Comparison of ENCODE assay signal across 13 cellular contexts in the genomic region with DNA sequence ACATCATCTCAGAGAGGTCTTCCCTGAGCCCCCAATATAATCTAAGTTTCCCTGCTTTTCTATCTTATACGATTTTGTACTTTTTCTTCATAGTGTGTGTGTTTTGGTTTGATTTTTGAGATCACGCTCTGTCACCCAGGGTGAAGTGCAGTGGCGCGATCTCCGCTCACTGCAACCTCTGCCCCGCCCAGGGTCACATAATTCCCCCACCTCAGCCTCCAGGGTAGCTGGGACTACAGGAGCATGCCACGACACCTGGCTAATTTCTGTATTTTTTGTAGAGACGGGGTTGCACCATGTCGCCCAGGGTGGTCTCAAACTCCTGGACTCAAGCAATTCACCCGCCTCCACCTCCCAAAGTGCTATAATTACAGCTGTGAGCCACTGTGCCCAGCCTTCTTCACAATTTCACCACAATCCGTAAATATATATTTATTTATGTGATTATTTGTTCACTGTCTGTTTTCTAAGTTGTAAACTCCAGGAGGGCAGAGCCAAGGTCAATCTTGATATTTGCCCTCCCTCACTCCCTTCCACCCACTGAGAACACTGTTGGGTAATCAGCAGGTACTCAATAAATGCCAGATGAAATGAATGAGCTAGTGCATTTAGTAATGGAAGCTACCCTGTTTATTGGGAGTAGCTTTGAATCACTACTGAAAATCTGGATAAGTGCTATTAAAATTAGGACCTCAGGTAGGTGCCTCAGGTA. TPM values are rescaled to one million over a fixed set of nuclear protein-coding genes. Genes with fewer than 3 reads are reported as not detected.
A peak's percentile ranks its signal among the peaks of the same experiment; 100 is the strongest.
DNase-seq lines count a peak whose midpoint lies in the region; ATAC-seq, FAIRE-seq and TF ChIP-seq lines count a peak whose summit lies in the region.
"Had no signal": no experiment of that assay in that cellular context is flagged by ENCODE, and none has a peak within 500 bp of the region (broad histone marks: within the 10 kb centered on the region; RNA-seq: fewer than 3 reads in every experiment).

No MANE protein-coding gene starts in this region.

- H2BK12ac ChIP-seq in neuronal stem cell (ENCODE audit: low read length) = no peak overlapping the region

- H3K9me2 ChIP-seq in OCI-LY1 (ENCODE audit: low read depth, low read length) = no peaks in the 10 kb centered on the region

- H3K4me1 ChIP-seq in ES-I3 (ENCODE audit: insufficient read depth, low read length) (peaks cover 7% of the 10 kb centered on the region; the same call in 1 of the 2 replicates), OCI-LY1 (ENCODE audit: insufficient read depth, low read length, severe bottlenecking) (peaks cover 16% of the 10 kb centered on the region), endothelial cell of umbilical vein (ENCODE audit: control insufficient read depth, extremely low read depth, insufficient read depth, low read length) (peaks cover 19% of the 10 kb centered on the region), neuronal stem cell (ENCODE audit: control insufficient read depth in 2 of 2, insufficient read depth in 1 of 2, low read depth in 1 of 2, low read length in 2 of 2) (peaks cover 0 to 2% of the 10 kb centered on the region in 2 donors)

- no TSS peak for BruUV-seq in endothelial cell of umbilical vein (replicated peaks; lab: Mats Ljungman, UMichigan)

- no peak overlapping the region for H3K23ac ChIP-seq in neuronal stem cell (ENCODE audit: low read depth, low read length, poor library complexity)

- H3K27me3 ChIP-seq in OCI-LY1 (ENCODE audit: insufficient read depth, low read length) = 0 out of 2 replicates have a peak, but pooled peaks cover 2% of the 10 kb centered on the region
- no peaks in the 10 kb centered on the region for H3K27me3 ChIP-seq in endothelial cell of umbilical vein (ENCODE audit: control insufficient read depth in 2 of 2, insufficient read depth in 2 of 2, low read length in 2 of 2)
- no peaks in the 10 kb centered on the region for H3K27me3 ChIP-seq in neuronal stem cell (ENCODE audit: control insufficient read depth in 3 of 3, insufficient read depth in 3 of 3, low read depth in 1 of 3, low read length in 3 of 3)
- H3K27me3 ChIP-seq: sigmoid colon had no signal

- H3K14ac ChIP-seq in neuronal stem cell (ENCODE audit: low read length) = no peak overlapping the region

- CTCF ChIA-PET in endothelial cell of umbilical vein (lab: Charles Lee) = interaction anchor here (1.0 to 2.0 kb wide), 5 partner anchors 10 to 42 kb away, joined by 3 to 9 read pairs (median 6); no protein-coding TSS in a partner anchor

- H3K79me1 ChIP-seq in neuronal stem cell (ENCODE audit: low read depth, low read length) = peaks cover 8% of the 10 kb centered on the region

- no peaks in the 10 kb centered on the region for H3F3A ChIP-seq in OCI-LY1 (ENCODE audit: insufficient read depth, low read length)

- WGBS in neuronal stem cell (ENCODE audit: extremely low coverage in 2 of 2, insufficient read length in 2 of 2, insufficient replicate concordance in 1 of 2), 2 donors = no CpG with 5 or more reads among the region's 11 CpGs

- dilution Hi-C loops in endothelial cell of umbilical vein (cut with MboI; ENCODE audit: extremely low pct_ligation_motif_present, low sequenced_read_pairs) = no loop called here

- peaks cover 15% of the 10 kb centered on the region for H3K36me3 ChIP-seq in ES-I3 (ENCODE audit: insufficient read depth, low read length)
- H3K36me3 ChIP-seq in OCI-LY1 (ENCODE audit: insufficient read depth, low read length) = peaks cover 25% of the 10 kb centered on the region
- peaks cover 6 to 11% of the 10 kb centered on the region in 2 experiments for H3K36me3 ChIP-seq in endothelial cell of umbilical vein (ENCODE audit: control insufficient read depth in 2 of 2, extremely low read depth in 1 of 2, insufficient read depth in 2 of 2, low read length in 2 of 2)
- H3K36me3 ChIP-seq in neuronal stem cell (replicated peaks in 1 of 2; ENCODE audit: control insufficient read depth in 2 of 2, insufficient read depth in 2 of 2, low read length in 2 of 2) = peaks cover 11 to 28% of the 10 kb centered on the region in 2 donors

- H3K79me2 ChIP-seq in OCI-LY1 (ENCODE audit: insufficient read depth, low read length) (peaks cover 25% of the 10 kb centered on the region), endothelial cell of umbilical vein (ENCODE audit: control insufficient read depth, insufficient read depth, low read length) (peaks cover 29% of the 10 kb centered on the region)

- H3K27ac ChIP-seq in OCI-LY1 (ENCODE audit: low read depth, low read length, poor library complexity, severe bottlenecking) (no peak overlapping the region), endothelial cell of umbilical vein (ENCODE audit: insufficient read depth, low read depth, low read length) (no peak overlapping the region), neuronal stem cell (replicated peaks; ENCODE audit: low read length) (no peak overlapping the region)

- intact Hi-C loops in endothelial cell of umbilical vein (cut with micrococcal nuclease) = loop anchor here (1.0 to 2.0 kb wide), 2 partner anchors 13 to 38 kb away; no protein-coding TSS in a partner anchor

- no peak overlapping the region for H3K4ac ChIP-seq in neuronal stem cell (ENCODE audit: low read length)

- H2BK120ac ChIP-seq in neuronal stem cell (ENCODE audit: low read depth, low read length) = no peak overlapping the region

- H4K20me1 ChIP-seq in OCI-LY1 (ENCODE audit: insufficient read depth, low read length) (no peaks in the 10 kb centered on the region), endothelial cell of umbilical vein (replicated peaks; ENCODE audit: control insufficient read depth, extremely low read depth, insufficient read depth, low read length) (no peaks in the 10 kb centered on the region)

- POLR2A ChIA-PET in endothelial cell of umbilical vein (lab: Charles Lee) = no interaction called here

- H4K91ac ChIP-seq in neuronal stem cell (ENCODE audit: low read depth, low read length, poor library complexity) = no peak overlapping the region

- ATAC-seq in GM21786 (IDR thresholded peaks at IDR 0.05; ENCODE audit: unreplicated experiment) (no peak), HG03457 (IDR thresholded peaks at IDR 0.05; ENCODE audit: unreplicated experiment) (no peak)

- peak overlapping the region; percentile 88 for H3K4me3 ChIP-seq in OCI-LY1 (ENCODE audit: low read depth, low read length, poor library complexity, severe bottlenecking)
- no peak overlapping the region for H3K4me3 ChIP-seq in endothelial cell of umbilical vein (replicated peaks in 1 of 3; ENCODE audit: insufficient read depth in 1 of 3, low read depth in 1 of 3, low read length in 3 of 3)
- H3K4me3 ChIP-seq in neuronal stem cell (ENCODE audit: low read length in 2 of 2) = no peak overlapping the region

- no peak overlapping the region for H2BK5ac ChIP-seq in neuronal stem cell (ENCODE audit: low read length)

- H2AFZ ChIP-seq in OCI-LY1 (ENCODE audit: low read length) (peak overlapping the region; percentile 89; the same call in 1 of the 2 replicates), endothelial cell of umbilical vein (ENCODE audit: low read depth, low read length) (peak overlapping the region; percentile 96), neuronal stem cell (ENCODE audit: low read length) (peak overlapping the region; percentile 82)

- H2AK5ac ChIP-seq in neuronal stem cell (ENCODE audit: low read depth, low read length) = no peak overlapping the region

- no peak for TF ChIP-seq CTCF in OCI-LY1 (IDR thresholded peaks at IDR 0.05; ENCODE audit: low read length)
- TF ChIP-seq CTCF in endothelial cell of umbilical vein (IDR thresholded peaks at IDR 0.05; ENCODE audit: extremely low read depth in 1 of 2, insufficient read depth in 1 of 2, low read depth in 1 of 2, low read length in 2 of 2) = no peak

- DNase-seq in endothelial cell of umbilical vein (ENCODE audit: low read depth, low spot score) = no peak
- DNase-seq in neuronal stem cell (ENCODE audit: low spot score) = no peak
- no peak for DNase-seq in dedifferentiated amniotic fluid mesenchymal stem cell (ENCODE audit: extremely low spot score)
- DNase-seq in stimulated activated CD4-positive, alpha-beta T cell treated with anti-CD3 and anti-CD28 coated beads, Interleukin-2, amount 100 ng/mL, for 48 hours = no peak

- H2BK15ac ChIP-seq in neuronal stem cell (ENCODE audit: low read length) = no peak overlapping the region

- FAIRE-seq in endothelial cell of umbilical vein (lab: Jason Lieb, UNC) = no peak

- H3K9me3 ChIP-seq in ES-I3 (ENCODE audit: control insufficient read depth, insufficient read depth, low read length) (no peaks in the 10 kb centered on the region), OCI-LY1 (ENCODE audit: low read length) (no peaks in the 10 kb centered on the region), endothelial cell of umbilical vein (replicated peaks; ENCODE audit: control insufficient read depth, insufficient read depth, low read length) (no peaks in the 10 kb centered on the region), neuronal stem cell (replicated peaks in 1 of 2; ENCODE audit: control insufficient read depth in 2 of 2, insufficient read depth in 1 of 2, low read depth in 1 of 2, low read length in 2 of 2) (no peaks in the 10 kb centered on the region)
- H3K9me3 ChIP-seq: sigmoid colon had no signal

- H3K9ac ChIP-seq in ES-I3 (ENCODE audit: low read depth, low read length) (peak overlapping the region; percentile 91), OCI-LY1 (ENCODE audit: low read length) (no peak overlapping the region), endothelial cell of umbilical vein (replicated peaks; ENCODE audit: extremely low read depth, insufficient read depth, low read length) (no peak overlapping the region), neuronal stem cell (ENCODE audit: low read depth, low read length, poor library complexity) (no peak overlapping the region)

- no peak for TF ChIP-seq POLR2A in endothelial cell of umbilical vein (IDR thresholded peaks at IDR 0.05; ENCODE audit: low read depth, low read length)

- no peaks in the 10 kb centered on the region for H3K9me1 ChIP-seq in endothelial cell of umbilical vein (replicated peaks; ENCODE audit: control insufficient read depth, extremely low read depth, insufficient read depth, low read length)

- H3K18ac ChIP-seq in neuronal stem cell (ENCODE audit: low read length) = no peak overlapping the region

- H4K8ac ChIP-seq in neuronal stem cell (ENCODE audit: low read depth, low read length) = no peak overlapping the region

- H3K4me2 ChIP-seq in OCI-LY1 (ENCODE audit: low read length) (peak overlapping the region; percentile 79; the same call in 1 of the 2 replicates), endothelial cell of umbilical vein (ENCODE audit: insufficient read depth, low read length) (no peak overlapping the region), neuronal stem cell (ENCODE audit: insufficient read depth, low read length, poor library complexity, severe bottlenecking) (no peak overlapping the region)

RNA-seq across cellular contexts. Expression of gene KNSTRN, which starts 0.5 kb away (rescaled TPM):
- total RNA-seq in endothelial cell of umbilical vein = 54.9 and 61.4 TPM in 2 replicates
- 19.1 and 24.4 TPM in 2 replicates for polyA plus RNA-seq in endothelial cell of umbilical vein
- 40.4 and 46.4 TPM in 2 replicates for polyA plus RNA-seq in endothelial cell of umbilical vein (2011; cell fraction: cytosol; rRNA removed)
- polyA plus RNA-seq in endothelial cell of umbilical vein (2011; cell fraction: nucleus; rRNA removed) = 29.9 and 37.5 TPM in 2 replicates
- 28.3 and 48.7 TPM in 2 replicates for polyA plus RNA-seq in endothelial cell of umbilical vein (2012)
- 31.3 and 31.5 TPM in 2 replicates for polyA minus RNA-seq in endothelial cell of umbilical vein
- polyA minus RNA-seq in endothelial cell of umbilical vein (2011; cell fraction: cytosol; rRNA and poly(A)+ RNA removed) = 43.7 TPM
- 12.2 and 20.1 TPM in 2 replicates for polyA minus RNA-seq in endothelial cell of umbilical vein (2011; cell fraction: nucleus; rRNA and poly(A)+ RNA removed)
- 81.2 TPM for polyA plus RNA-seq in neuronal stem cell (2013, experiment 1 of 2)
- polyA plus RNA-seq in neuronal stem cell (2013, experiment 2 of 2) = 77.0 TPM

RNA-seq across cellular contexts. Expression of gene IVD, which starts 23.6 kb away (rescaled TPM):
- 62.5 and 64.3 TPM in 2 replicates for total RNA-seq in endothelial cell of umbilical vein
- 33.6 and 34.1 TPM in 2 replicates for polyA plus RNA-seq in endothelial cell of umbilical vein
- 32.2 and 35.0 TPM in 2 replicates for polyA plus RNA-seq in endothelial cell of umbilical vein (2011; cell fraction: cytosol; rRNA removed)
- polyA plus RNA-seq in endothelial cell of umbilical vein (2011; cell fraction: nucleus; rRNA removed) = 62.1 and 73.9 TPM in 2 replicates
- 34.5 and 35.8 TPM in 2 replicates for polyA plus RNA-seq in endothelial cell of umbilical vein (2012)
- 50.4 and 64.0 TPM in 2 replicates for polyA minus RNA-seq in endothelial cell of umbilical vein
- polyA minus RNA-seq in endothelial cell of umbilical vein (2011; cell fraction: cytosol; rRNA and poly(A)+ RNA removed) = 28.8 TPM
- polyA minus RNA-seq in endothelial cell of umbilical vein (2011; cell fraction: nucleus; rRNA and poly(A)+ RNA removed) = 30.3 and 35.3 TPM in 2 replicates
- 22.3 TPM for polyA plus RNA-seq in neuronal stem cell (2013, experiment 1 of 2)
- polyA plus RNA-seq in neuronal stem cell (2013, experiment 2 of 2) = 23.4 TPM

RNA-seq across cellular contexts. Expression of gene DISP2, which starts 24.0 kb away (rescaled TPM):
- 0.65 and 1.2 TPM in 2 replicates for total RNA-seq in endothelial cell of umbilical vein
- polyA plus RNA-seq in endothelial cell of umbilical vein = 0.10 and 0.24 TPM in 2 replicates
- 0.05 and 0.13 TPM in 2 replicates for polyA plus RNA-seq in endothelial cell of umbilical vein (2011; cell fraction: cytosol; rRNA removed)
- 0.05 and 0.10 TPM in 2 replicates for polyA plus RNA-seq in endothelial cell of umbilical vein (2011; cell fraction: nucleus; rRNA removed)
- polyA plus RNA-seq in endothelial cell of umbilical vein (2012) = 0.13 and 0.65 TPM in 2 replicates
- 0.06 and 0.73 TPM in 2 replicates for polyA minus RNA-seq in endothelial cell of umbilical vein
- 0.10 TPM for polyA minus RNA-seq in endothelial cell of umbilical vein (2011; cell fraction: cytosol; rRNA and poly(A)+ RNA removed)
- 0.05 TPM in 2 replicates for polyA minus RNA-seq in endothelial cell of umbilical vein (2011; cell fraction: nucleus; rRNA and poly(A)+ RNA removed)
- polyA plus RNA-seq in neuronal stem cell (2013, experiment 1 of 2) = 0.18 TPM
- 0.25 TPM for polyA plus RNA-seq in neuronal stem cell (2013, experiment 2 of 2)

RNA-seq across cellular contexts. Expression of gene PHGR1, which starts 31.1 kb away (rescaled TPM):
- not detected in 2 replicates for total RNA-seq in endothelial cell of umbilical vein
- not detected in 2 replicates for polyA plus RNA-seq in endothelial cell of umbilical vein
- polyA plus RNA-seq in endothelial cell of umbilical vein (2011; cell fraction: cytosol; rRNA removed) = not detected in 2 replicates
- not detected in 2 replicates for polyA plus RNA-seq in endothelial cell of umbilical vein (2011; cell fraction: nucleus; rRNA removed)
- polyA plus RNA-seq in endothelial cell of umbilical vein (2012) = not detected in 2 replicates
- not detected in 2 replicates for polyA minus RNA-seq in endothelial cell of umbilical vein
- not detected for polyA minus RNA-seq in endothelial cell of umbilical vein (2011; cell fraction: cytosol; rRNA and poly(A)+ RNA removed)
- polyA minus RNA-seq in endothelial cell of umbilical vein (2011; cell fraction: nucleus; rRNA and poly(A)+ RNA removed) = not detected in 2 replicates
- not detected for polyA plus RNA-seq in neuronal stem cell (2013, experiment 1 of 2)
- not detected for polyA plus RNA-seq in neuronal stem cell (2013, experiment 2 of 2)
- total RNA-seq: activated CD8-positive, alpha-beta T cell treated with anti-CD3 and anti-CD28 coated beads, Interleukin-2, amount 10 ng/mL, durations not matched to agents 7 days and 5 days; activated naive CD4-positive, alpha-beta T cell treated with anti-CD3 and anti-CD28 coated beads, Interleukin-2, amount 50 U/mL, for 72 hours; CD4-positive, CD25-positive, alpha-beta regulatory T cell; glomerular endothelial cell had no signal
- polyA plus RNA-seq: CD4-positive, CD25-positive, alpha-beta regulatory T cell had no signal

RNA-seq across cellular contexts. Expression of gene CCDC9B, which starts 41.2 kb away (rescaled TPM):
- 46.0 and 47.3 TPM in 2 replicates for total RNA-seq in endothelial cell of umbilical vein
- polyA plus RNA-seq in endothelial cell of umbilical vein = 4.8 and 7.6 TPM in 2 replicates
- polyA plus RNA-seq in endothelial cell of umbilical vein (2011; cell fraction: cytosol; rRNA removed) = 6.1 and 7.0 TPM in 2 replicates
- polyA plus RNA-seq in endothelial cell of umbilical vein (2011; cell fraction: nucleus; rRNA removed) = 65.5 and 69.4 TPM in 2 replicates
- 32.0 and 33.5 TPM in 2 replicates for polyA plus RNA-seq in endothelial cell of umbilical vein (2012)
- 24.9 and 26.7 TPM in 2 replicates for polyA minus RNA-seq in endothelial cell of umbilical vein
- polyA minus RNA-seq in endothelial cell of umbilical vein (2011; cell fraction: cytosol; rRNA and poly(A)+ RNA removed) = 1.3 TPM
- 28.5 and 32.2 TPM in 2 replicates for polyA minus RNA-seq in endothelial cell of umbilical vein (2011; cell fraction: nucleus; rRNA and poly(A)+ RNA removed)
- polyA plus RNA-seq in neuronal stem cell (2013, experiment 1 of 2) = 0.13 TPM
- 0.08 TPM for polyA plus RNA-seq in neuronal stem cell (2013, experiment 2 of 2)
